In the genomic region with DNA sequence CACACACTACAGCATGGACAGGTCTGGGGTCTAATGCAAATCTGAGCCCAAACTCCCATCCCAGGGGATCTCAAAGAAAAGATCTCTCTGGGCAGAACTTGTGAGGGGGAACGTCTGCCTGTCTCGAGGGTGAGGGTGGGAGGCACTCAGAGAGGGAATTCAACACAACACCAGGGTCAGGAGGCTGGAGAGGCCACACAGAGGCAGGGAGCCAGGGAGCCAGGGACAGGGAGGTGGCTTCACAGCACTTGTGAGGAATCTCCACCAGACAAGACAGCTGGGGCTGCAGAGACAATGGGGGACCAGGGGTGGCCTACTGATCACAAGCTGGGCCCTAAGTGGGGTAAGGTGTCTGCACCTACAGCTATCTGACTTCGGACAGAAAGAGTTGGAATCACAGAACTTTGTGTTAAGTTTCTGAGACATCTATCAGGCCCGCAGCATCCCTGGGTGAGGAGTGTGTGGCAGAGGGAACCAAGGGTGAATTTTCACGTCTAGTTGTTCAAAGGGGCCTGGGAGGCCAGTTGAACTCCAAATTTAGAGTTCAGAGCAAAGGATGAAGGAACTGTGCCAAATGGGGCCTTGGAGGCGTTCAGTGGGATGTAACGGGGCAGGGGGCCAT, we compare ENCODE assay signal across 9 cellular contexts. TPM values are rescaled to one million over a fixed set of nuclear protein-coding genes. Genes with fewer than 3 reads are reported as not detected.
DNase-seq lines count a peak whose midpoint lies in the region; ATAC-seq, FAIRE-seq and TF ChIP-seq lines count a peak whose summit lies in the region.
"Had no signal": no experiment of that assay in that cellular context is flagged by ENCODE, and none has a peak within 500 bp of the region (broad histone marks: within the 10 kb centered on the region; RNA-seq: fewer than 3 reads in every experiment).

No MANE protein-coding gene starts in this region.

- H3K9me3 ChIP-seq in heart right ventricle (no peaks in the 10 kb centered on the region), breast epithelium (no peaks in the 10 kb centered on the region), vagina (no peaks in the 10 kb centered on the region)

- intact Hi-C loops in heart right ventricle (cut with DNase I) (no loop called here), cardiac septum (cut with DNase I) (loop anchor here (2.0 kb wide), 2 partner anchors 13 to 17 kb away; partner anchors contain the start of genes AKAP8L and WIZ), breast epithelium (cut with DNase I; ENCODE audit: low total_unique reads) (loop anchor here (5.0 kb wide), 1 partner anchor 859 kb away; the partner anchor contains the start of gene NDUFB7), vagina (cut with DNase I) (loop anchor here (10.0 kb wide), 1 partner anchor 167 kb away; no protein-coding TSS in a partner anchor)

- FAIRE-seq in GM12892 (lab: Jason Lieb, UNC): no peak

- peak overlapping the region; percentile 98 for H3K27ac Mint-ChIP-seq in mesothelial cell of epicardium

- H3K27me3 Mint-ChIP-seq in mesothelial cell of epicardium (ENCODE audit: low read depth): no peaks in the 10 kb centered on the region

- H3K27ac ChIP-seq in heart right ventricle: peak overlapping the region in 7 of 10 donors; percentile 47 to 87 (median 75)
- no peak overlapping the region for H3K27ac ChIP-seq in breast epithelium
- H3K27ac ChIP-seq in vagina: peak overlapping the region; percentile 55

- TF ChIP-seq CTCF in heart right ventricle (IDR thresholded peaks at IDR 0.05) (no peak), breast epithelium (IDR thresholded peaks at IDR 0.05) (no peak), mesothelial cell of epicardium (IDR thresholded peaks at IDR 0.05; ENCODE audit: unreplicated experiment) (no peak), vagina (IDR thresholded peaks at IDR 0.05) (no peak)

- peaks cover 12% of the 10 kb centered on the region for H3K36me3 Mint-ChIP-seq in mesothelial cell of epicardium

- H3K27me3 ChIP-seq in heart right ventricle: no peaks in the 10 kb centered on the region
- H3K27me3 ChIP-seq in breast epithelium: no peaks in the 10 kb centered on the region
- no peaks in the 10 kb centered on the region for H3K27me3 ChIP-seq in vagina

- TF ChIP-seq POLR2A in breast epithelium (IDR thresholded peaks at IDR 0.05): no peak
- TF ChIP-seq POLR2A in vagina (IDR thresholded peaks at IDR 0.05): no peak
- TF ChIP-seq POLR2A in GM12892 (IDR thresholded peaks at IDR 0.05; ENCODE audit: low read depth, low read length): no peak

- ATAC-seq in heart right ventricle: no peak
- ATAC-seq in HG02840 (IDR thresholded peaks at IDR 0.05; ENCODE audit: low FRiP score, unreplicated experiment): no peak
- ATAC-seq in GM18511 (IDR thresholded peaks at IDR 0.05; ENCODE audit: unreplicated experiment): no peak

- peaks cover 21% of the 10 kb centered on the region for H3K4me1 Mint-ChIP-seq in mesothelial cell of epicardium

- DNase-seq in heart right ventricle: no peak
- no peak for DNase-seq in cardiac septum (ENCODE audit: low spot score)
- no peak for DNase-seq in breast epithelium (ENCODE audit: low spot score in 2 of 2)
- DNase-seq in mesothelial cell of epicardium (ENCODE audit: low spot score in 2 of 2, unreplicated experiment in 2 of 2): no peak
- no peak for DNase-seq in vagina (ENCODE audit: extremely low spot score in 2 of 2)
- DNase-seq in GM12892 (ENCODE audit: insufficient read length): no peak
- DNase-seq: NCI-H2171 had no signal

- H3K4me3 ChIP-seq in heart right ventricle (peak overlapping the region; percentile 70 to 93 (median 79)), breast epithelium (peak overlapping the region; percentile 87 to 98 (median 96)), vagina (peak overlapping the region; percentile 70 to 89)

- H3K4me1 ChIP-seq in heart right ventricle: peaks cover 14 to 49% (median 37%) of the 10 kb centered on the region in 9 donors
- peaks cover 9 to 15% of the 10 kb centered on the region in 2 donors for H3K4me1 ChIP-seq in breast epithelium
- H3K4me1 ChIP-seq in vagina: peaks cover 43% of the 10 kb centered on the region

- H3K4me3 Mint-ChIP-seq in mesothelial cell of epicardium: peak overlapping the region; percentile 96

- peaks cover 0 to 34% (median 11%) of the 10 kb centered on the region in 9 donors for H3K36me3 ChIP-seq in heart right ventricle
- peaks cover 3% of the 10 kb centered on the region for H3K36me3 ChIP-seq in breast epithelium
- peaks cover 0 to 14% of the 10 kb centered on the region in 2 donors for H3K36me3 ChIP-seq in vagina

- peaks cover under 1% of the 10 kb centered on the region for H3K9me3 Mint-ChIP-seq in mesothelial cell of epicardium

- WGBS in heart right ventricle, 2 donors: 12 to 18% methylated on average over 7 of the region's 7 CpGs

RNA-seq across cellular contexts. Expression of gene AKAP8L, which starts 12.7 kb away (rescaled TPM):
- total RNA-seq in heart right ventricle: 100 to 1,000 TPM in 1 of 10 donors, 10 to 100 TPM in 9; 45.2 to 101 (median 63.1) TPM
- 100 to 1,000 TPM in 1 of 2 donors, 10 to 100 TPM in 1; 53.6 to 140 TPM for polyA plus RNA-seq in heart right ventricle
- 63.1 TPM for total RNA-seq in cardiac septum
- 100 to 1,000 TPM in 2 of 3 donors, 10 to 100 TPM in 1; 77.6 to 141 (median 122) TPM for total RNA-seq in breast epithelium
- 239 to 262 TPM (median 254 TPM) in 3 replicates for total RNA-seq in mesothelial cell of epicardium
- 127 TPM for total RNA-seq in vagina
- 33.2 TPM for polyA plus RNA-seq in GM12892 (2012; ENCODE audit: missing spikeins)

RNA-seq across cellular contexts. Expression of gene WIZ, which starts 18.2 kb away (rescaled TPM):
- total RNA-seq in heart right ventricle (10 to 100 TPM; 19.5 to 34.3 (median 21.3) TPM), cardiac septum (21.6 TPM), breast epithelium (10 to 100 TPM; 17.6 to 51.1 (median 34.9) TPM), mesothelial cell of epicardium (57.5 to 62.0 TPM (median 60.4 TPM) in 3 replicates), vagina (44.4 TPM)
- polyA plus RNA-seq in heart right ventricle: 10 to 100 TPM; 18.7 to 25.7 TPM
- 3.3 TPM for polyA plus RNA-seq in GM12892 (2012; ENCODE audit: missing spikeins)

RNA-seq across cellular contexts. Expression of gene RASAL3, which starts 32.8 kb away (rescaled TPM):
- total RNA-seq in heart right ventricle (1 to 10 TPM in 5 of 10 donors, under 1 TPM in 5; 0.19 to 6.6 (median 0.85) TPM), cardiac septum (1.7 TPM), breast epithelium (1 to 10 TPM; 1.8 to 5.9 (median 3.4) TPM), mesothelial cell of epicardium (not detected in 3 replicates), vagina (7.9 TPM)
- 1 to 10 TPM in 1 of 2 donors, under 1 TPM in 1; 0.64 to 1.6 TPM for polyA plus RNA-seq in heart right ventricle
- polyA plus RNA-seq in GM12892 (2012; ENCODE audit: missing spikeins): 21.3 TPM

RNA-seq across cellular contexts. Expression of gene PGLYRP2, which starts 47.8 kb away (rescaled TPM):
- not detected for total RNA-seq in heart right ventricle
- polyA plus RNA-seq in heart right ventricle: not detected
- total RNA-seq in cardiac septum: not detected
- 1 to 10 TPM in 2 of 3 donors, not detected in 1; 5.6 to 6.2 TPM for total RNA-seq in breast epithelium
- not detected in 3 replicates for total RNA-seq in mesothelial cell of epicardium
- total RNA-seq in vagina: not detected
- not detected for polyA plus RNA-seq in GM12892 (2012; ENCODE audit: missing spikeins)

RNA-seq across cellular contexts. Expression of gene AKAP8, which starts 51.9 kb away (rescaled TPM):
- total RNA-seq in heart right ventricle (10 to 100 TPM; 15.7 to 32.2 (median 18.6) TPM), cardiac septum (19.2 TPM), breast epithelium (10 to 100 TPM; 23.2 to 40.7 (median 33.4) TPM), mesothelial cell of epicardium (42.6 to 47.2 TPM (median 43.5 TPM) in 3 replicates), vagina (27.7 TPM)
- polyA plus RNA-seq in heart right ventricle: 10 to 100 TPM; 12.8 to 21.8 TPM
- polyA plus RNA-seq in GM12892 (2012; ENCODE audit: missing spikeins): 12.6 TPM

Comparison
In these comparisons a context has a peak if more than half of its experiments do, and no peak if none do; other contexts are left out.
1. intact Hi-C loops: an anchor here in cardiac septum (2.0 kb wide), breast epithelium (5.0 kb wide) and vagina (10.0 kb wide); none called in heart right ventricle.
2. H3K27ac ChIP-seq: peak in heart right ventricle (7 of 10) and vagina (single experiment); none in breast epithelium (0 of 2).
3. Peak in every context shown above with its lines, with median percentiles within 50 percentile points of each other: H3K4me3 ChIP-seq.